23 cellular contexts compared by ENCODE assay signal in genomic region chr14:50917449-50917848, GRCh38. TPM values are rescaled to one million over a fixed set of nuclear protein-coding genes. Genes with fewer than 3 reads are reported as not detected.
"Had no signal": no experiment of that assay in that cellular context is flagged by ENCODE, and none has a peak within 500 bp of the region (broad histone marks: within the 10 kb centered on the region; RNA-seq: fewer than 3 reads in every experiment).

No MANE protein-coding gene starts in this region.

- DNase-seq: Karpas-422, KG1, MG63, NCI-H1092, NCI-H1105 treated with DMSO at 0.1 percent for 48 hours, NCI-H1417 treated with DMSO at 0.1 percent for 48 hours, NCI-H146, NCI-H1694 treated with DMSO at 0.1 percent for 48 hours, NCI-H1930, NCI-H2081, NCI-H2107, NCI-H2227 treated with DMSO at 0.1 percent for 48 hours, NCI-H446, NCI-H510A, NCI-H524 treated with DMSO at 0.1 percent for 48 hours, NCI-H69, NCI-H774, RPMI8226, SHP77, SK-N-SH had no signal

- H3K9me3 ChIP-seq: MG63, SK-N-SH had no signal

- H3K9ac ChIP-seq: SK-N-SH had no signal

- H3K36me3 ChIP-seq: MG63 had no signal

- H3K4me2 ChIP-seq: SK-N-SH had no signal

- H3K27me3 ChIP-seq: MG63 had no signal

- FAIRE-seq: RCC 7860 had no signal

- H3K4me3 ChIP-seq: MG63 had no signal

RNA-seq across cellular contexts. Expression of gene ABHD12B, which starts 45.6 kb away (rescaled TPM):
- total RNA-seq: HT1080, SK-MEL-5 had no signal
- polyA plus RNA-seq: SK-N-SH had no signal
